ENCODE assay signal across 18 cellular contexts in the genomic region with DNA sequence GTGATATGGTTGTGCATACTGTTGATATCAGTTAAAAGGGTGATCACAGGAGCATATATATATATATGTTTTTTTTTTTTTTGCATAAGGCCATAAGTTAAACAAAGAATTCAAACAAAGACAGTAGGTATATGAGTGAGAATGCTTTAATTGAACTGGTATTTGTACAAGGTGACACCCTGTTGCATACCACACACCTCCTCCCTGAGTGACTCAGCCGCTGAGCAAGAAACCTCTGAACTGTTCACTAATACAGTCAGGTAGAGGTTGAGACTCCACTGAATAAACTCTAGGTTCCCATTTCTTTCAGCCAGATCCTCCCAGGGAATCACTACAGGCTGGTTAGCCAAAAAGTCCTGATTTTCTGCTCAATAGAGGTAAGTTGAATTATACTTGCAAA. TPM values are rescaled to one million over a fixed set of nuclear protein-coding genes. Genes with fewer than 3 reads are reported as not detected.
DNase-seq lines count a peak whose midpoint lies in the region; ATAC-seq and TF ChIP-seq lines count a peak whose summit lies in the region.
"Had no signal": no experiment of that assay in that cellular context is flagged by ENCODE, and none has a peak within 500 bp of the region (broad histone marks: within the 10 kb centered on the region; RNA-seq: fewer than 3 reads in every experiment).

SCEL (plus strand) TSS at position 259 of the 400 bp plus-strand sequence. CDS start 20,170 bp downstream, outside the sequence.

- H3K4me3 Mint-ChIP-seq in Caco-2 (ENCODE audit: unreplicated experiment) = peak within 1 kb of the TSS; percentile 58
- H3K4me3 Mint-ChIP-seq: activated CD4-positive, alpha-beta T cell treated with anti-CD3 and anti-CD28 coated beads, Interleukin-2, amount 10 ng/mL, durations not matched to agents 7 days and 5 days; activated naive CD8-positive, alpha-beta T cell treated with anti-CD3 and anti-CD28 coated beads, Interleukin-2, amount 10 ng/mL, durations not matched to agents 7 days and 5 days; naive thymus-derived CD8-positive, alpha-beta T cell had no signal

- peaks cover 2% of the 10 kb centered on the region for H3K27me3 Mint-ChIP-seq in Caco-2 (ENCODE audit: insufficient read depth, unreplicated experiment)

- CTCF ChIA-PET in Caco-2 (lab: Charles Lee) = interaction anchor here (0.9 kb wide), 1 partner anchor 14 kb away, joined by 3 read pairs; no protein-coding TSS in a partner anchor

- H3K36me3 ChIP-seq in Caco-2 (ENCODE audit: control insufficient read depth, insufficient read depth, low read length) = no peaks in the 10 kb centered on the region
- H3K36me3 ChIP-seq in esophagus muscularis mucosa = no peaks in the 10 kb centered on the region

- peak; percentile 40 to 69 for DNase-seq in Caco-2
- DNase-seq in NCI-H226 = peak; percentile 20
- DNase-seq in esophagus muscularis mucosa (ENCODE audit: extremely low spot score) = peak; percentile 45
- DNase-seq in mucosa of gallbladder (ENCODE audit: low spot score) = peak; percentile 18
- no peak for DNase-seq in AG08396 (ENCODE audit: low spot score)
- no peak for DNase-seq in NCI-H1694 treated with DMSO at 0.1 percent for 48 hours (lab: John Stamatoyannopoulos, UW)
- no peak for DNase-seq in left lobe of liver (ENCODE audit: low spot score)
- DNase-seq in GM10266 (ENCODE audit: extremely low spot score) = no peak
- DNase-seq: activated CD4-positive, alpha-beta T cell treated with anti-CD3 and anti-CD28 coated beads, Interleukin-2, amount 10 ng/mL, durations not matched to agents 7 days and 5 days; activated naive CD8-positive, alpha-beta T cell treated with anti-CD3 and anti-CD28 coated beads, Interleukin-2, amount 10 ng/mL, durations not matched to agents 7 days and 5 days; activated T-cell treated with anti-CD3 and anti-CD28 coated beads for 4 hours; dorsolateral prefrontal cortex; Kasumi-1; naive thymus-derived CD8-positive, alpha-beta T cell; NCI-H510A treated with DMSO at 0.1 percent for 48 hours; psoas muscle; SK-N-SH had no signal

- H3K27ac ChIP-seq in esophagus muscularis mucosa (replicated peaks in 1 of 4) = no peak within 1 kb of the TSS
- H3K27ac ChIP-seq: dorsolateral prefrontal cortex, psoas muscle had no signal

- BruUV-seq in Caco-2 (replicated peaks; lab: Mats Ljungman, UMichigan) = no TSS peak

- H3K9me3 ChIP-seq in Caco-2 = no peaks in the 10 kb centered on the region; the same call in 1 of the 2 replicates
- no peaks in the 10 kb centered on the region for H3K9me3 ChIP-seq in esophagus muscularis mucosa
- H3K9me3 ChIP-seq: psoas muscle, SK-N-SH had no signal

- 71% methylated on average over 1 of the region's 1 CpG for WGBS in esophagus muscularis mucosa

- POLR2A ChIA-PET in Caco-2 (lab: Charles Lee) = no interaction called here

- H3K4me3 ChIP-seq in Caco-2 (ENCODE audit: low read depth, low read length) (no peak within 1 kb of the TSS), esophagus muscularis mucosa (no peak within 1 kb of the TSS)
- H3K4me3 ChIP-seq: dorsolateral prefrontal cortex, psoas muscle had no signal

- no peak for ATAC-seq in left lobe of liver
- ATAC-seq: naive thymus-derived CD8-positive, alpha-beta T cell; psoas muscle had no signal

- H3K4me1 Mint-ChIP-seq in Caco-2 (ENCODE audit: low read depth, unreplicated experiment) = peaks cover 18% of the 10 kb centered on the region
- H3K4me1 Mint-ChIP-seq: activated CD4-positive, alpha-beta T cell treated with anti-CD3 and anti-CD28 coated beads, Interleukin-2, amount 10 ng/mL, durations not matched to agents 7 days and 5 days; naive thymus-derived CD8-positive, alpha-beta T cell had no signal

- H3K27me3 ChIP-seq in Caco-2 (replicated peaks; ENCODE audit: control insufficient read depth, insufficient read depth, low read length) (no peaks in the 10 kb centered on the region), esophagus muscularis mucosa (no peaks in the 10 kb centered on the region)

- no peaks in the 10 kb centered on the region for H3K9me3 Mint-ChIP-seq in Caco-2 (ENCODE audit: unreplicated experiment)
- H3K9me3 Mint-ChIP-seq: activated CD4-positive, alpha-beta T cell treated with anti-CD3 and anti-CD28 coated beads, Interleukin-2, amount 10 ng/mL, durations not matched to agents 7 days and 5 days; activated naive CD8-positive, alpha-beta T cell treated with anti-CD3 and anti-CD28 coated beads, Interleukin-2, amount 10 ng/mL, durations not matched to agents 7 days and 5 days; naive thymus-derived CD8-positive, alpha-beta T cell had no signal

- TF ChIP-seq POLR2A in esophagus muscularis mucosa (IDR thresholded peaks at IDR 0.05; ENCODE audit: low read depth) = no peak

- TF ChIP-seq CTCF in Caco-2 (IDR thresholded peaks at IDR 0.05; ENCODE audit: insufficient read depth in 1 of 2, low read depth in 1 of 2, low read length in 1 of 2, severe bottlenecking in 1 of 2, unreplicated experiment in 1 of 2) = no peak
- TF ChIP-seq CTCF in esophagus muscularis mucosa (IDR thresholded peaks at IDR 0.05) = no peak
- TF ChIP-seq CTCF in GM10266 (IDR thresholded peaks at IDR 0.05; ENCODE audit: control insufficient read depth, insufficient read depth, low read depth, missing control alignments) = no peak

- H3K36me3 Mint-ChIP-seq in Caco-2 (ENCODE audit: insufficient read depth, unreplicated experiment) = no peaks in the 10 kb centered on the region
- H3K36me3 Mint-ChIP-seq: activated naive CD8-positive, alpha-beta T cell treated with anti-CD3 and anti-CD28 coated beads, Interleukin-2, amount 10 ng/mL, durations not matched to agents 7 days and 5 days; naive thymus-derived CD8-positive, alpha-beta T cell had no signal

- H3K4me1 ChIP-seq in Caco-2 (peaks cover 42% of the 10 kb centered on the region), esophagus muscularis mucosa (no peaks in the 10 kb centered on the region)
- H3K4me1 ChIP-seq: psoas muscle had no signal

- intact Hi-C loops in Caco-2 (cut with micrococcal nuclease; ENCODE audit: unreplicated experiment) (loop anchor here (1.0 kb wide), 1 partner anchor 13 kb away; no protein-coding TSS in a partner anchor), esophagus muscularis mucosa (cut with DNase I) (no loop called here)

- H3K27ac Mint-ChIP-seq in Caco-2 (ENCODE audit: unreplicated experiment) = peak within 1 kb of the TSS; percentile 56
- H3K27ac Mint-ChIP-seq: activated CD4-positive, alpha-beta T cell treated with anti-CD3 and anti-CD28 coated beads, Interleukin-2, amount 10 ng/mL, durations not matched to agents 7 days and 5 days; activated naive CD8-positive, alpha-beta T cell treated with anti-CD3 and anti-CD28 coated beads, Interleukin-2, amount 10 ng/mL, durations not matched to agents 7 days and 5 days; naive thymus-derived CD8-positive, alpha-beta T cell had no signal

- no peak for TF ChIP-seq EP300 in esophagus muscularis mucosa (IDR thresholded peaks at IDR 0.05)

RNA-seq across cellular contexts. Expression of gene SCEL, which starts in this region (rescaled TPM):
- total RNA-seq in Caco-2 (2022) (2.8 and 3.5 TPM in 2 replicates), esophagus muscularis mucosa (1 to 10 TPM in 1 of 4 donors, under 1 TPM in 2, not detected in 1; 0.13 to 1.7 (median 0.29) TPM), mucosa of gallbladder (0.12 TPM), left lobe of liver (not detected)
- total RNA-seq: activated CD4-positive, alpha-beta T cell treated with anti-CD3 and anti-CD28 coated beads, Interleukin-2, amount 10 ng/mL, durations not matched to agents 7 days and 5 days; activated naive CD8-positive, alpha-beta T cell treated with anti-CD3 and anti-CD28 coated beads, Interleukin-2, amount 10 ng/mL, durations not matched to agents 7 days and 5 days; naive thymus-derived CD8-positive, alpha-beta T cell; OCI-LY7; psoas muscle had no signal

Comparison
In these comparisons a context has a peak if more than half of its experiments do, and no peak if none do; other contexts are left out.
1. Peak in DNase-seq in mucosa of gallbladder; RNA of the gene not detected or under 1 TPM.
2. DNase-seq: peak in Caco-2 (2 of 2), NCI-H226 (single experiment) and esophagus muscularis mucosa (single experiment); none in AG08396 (single experiment), NCI-H1694 treated with DMSO at 0.1 percent for 48 hours (single experiment), left lobe of liver (single experiment) and GM10266 (single experiment).